8 cellular contexts compared by ENCODE assay signal in the genomic region with DNA sequence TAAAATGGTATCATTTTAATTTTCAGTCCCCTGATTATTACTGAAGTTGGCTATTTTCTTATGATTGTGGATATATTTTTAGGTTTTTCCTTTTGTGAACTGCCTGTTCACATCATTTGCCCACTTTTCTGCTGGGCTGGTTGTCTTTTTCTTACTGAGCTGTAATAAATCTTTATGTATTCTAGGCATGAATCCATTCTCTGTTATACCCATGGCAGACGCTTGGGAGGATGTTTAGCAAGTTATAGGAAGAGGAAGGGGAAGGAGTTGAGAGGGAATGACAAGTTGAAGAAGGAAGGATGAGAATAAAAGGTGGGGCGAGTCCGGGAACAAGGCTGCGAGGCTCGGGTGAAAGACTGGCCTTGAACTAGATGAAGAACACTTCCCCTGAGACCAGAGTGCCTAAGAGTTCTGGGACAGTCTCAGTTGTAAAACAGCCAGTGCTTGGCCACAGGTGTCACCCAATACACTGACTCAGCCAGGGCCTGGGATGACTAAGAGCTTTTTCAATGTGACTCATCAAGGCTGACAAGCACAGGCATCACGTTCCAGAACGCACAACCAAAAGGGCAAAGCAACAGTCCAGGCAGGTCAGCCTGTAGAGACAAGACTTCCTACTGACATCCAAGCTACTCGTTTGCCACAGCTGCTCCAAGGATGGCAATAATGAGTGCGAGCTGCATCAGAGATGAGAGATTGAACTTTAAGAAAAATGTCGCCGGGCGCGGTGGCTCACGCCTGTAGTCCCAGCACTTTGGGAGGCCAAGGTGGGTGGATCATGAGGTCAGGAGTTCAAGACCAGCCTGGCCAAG.
DNase-seq lines count a peak whose midpoint lies in the region; ATAC-seq and TF ChIP-seq lines count a peak whose summit lies in the region.

No MANE protein-coding gene starts in this region.

- TF ChIP-seq CTCF in fibroblast of mammary gland (conservative IDR thresholded peaks at IDR 0.05; ENCODE audit: control insufficient read depth, insufficient read depth, low read depth, low read length), result no peak

- peak; percentile 85 for DNase-seq in GM03348 (ENCODE audit: low spot score)
- DNase-seq in HUDEP-2 (lab: John Stamatoyannopoulos, UW; ENCODE audit: unreplicated experiment in 76 of 76), result peak in 71 of 76 experiments; percentile 11 to 88 (median 57)
- DNase-seq in activated CD4-positive, alpha-beta T cell treated with anti-CD3 and anti-CD28 coated beads for 48 hours, result peak; percentile 83
- peak; percentile 99 for DNase-seq in fibroblast of mammary gland (ENCODE audit: low read depth)
- peak; percentile 64 for DNase-seq in stimulated activated CD4-positive, alpha-beta T cell treated with anti-CD3 and anti-CD28 coated beads, Interleukin-2, amount 100 ng/mL, for 24 hours
- DNase-seq in NCI-H2107 (lab: John Stamatoyannopoulos, UW), result no peak
- no peak for DNase-seq in medulla oblongata (ENCODE audit: extremely low spot score)

- no peak overlapping the region for H3K4me3 ChIP-seq in fibroblast of mammary gland (ENCODE audit: control insufficient read depth, low read depth, low read length)

- peak; percentile 99 for ATAC-seq in GM21529 (IDR thresholded peaks at IDR 0.05; ENCODE audit: unreplicated experiment)

Comparison
In these comparisons a context has a peak if more than half of its experiments do, and no peak if none do; other contexts are left out.
1. DNase-seq: peak in GM03348 (single experiment), HUDEP-2 (71 of 76), activated CD4-positive, alpha-beta T cell treated with anti-CD3 and anti-CD28 coated beads for 48 hours (single experiment), fibroblast of mammary gland (single experiment) and stimulated activated CD4-positive, alpha-beta T cell treated with anti-CD3 and anti-CD28 coated beads, Interleukin-2, amount 100 ng/mL, for 24 hours (2 of 2); none in NCI-H2107 (single experiment) and medulla oblongata (single experiment).